ENCODE assay signal across 13 cellular contexts in genomic region chr10:11336703-11337102, GRCh38.
A peak's percentile ranks its signal among the peaks of the same experiment; 100 is the strongest.
DNase-seq lines count a peak whose midpoint lies in the region; ATAC-seq, FAIRE-seq and TF ChIP-seq lines count a peak whose summit lies in the region.
"Had no signal": no experiment of that assay in that cellular context is flagged by ENCODE, and none has a peak within 500 bp of the region (broad histone marks: within the 10 kb centered on the region; RNA-seq: fewer than 3 reads in every experiment).

No MANE protein-coding gene starts in this region.

- no peak overlapping the region for H2BK5ac ChIP-seq in H1 (ENCODE audit: low read depth, low read length)

- no peak overlapping the region for H3K18ac ChIP-seq in H1 (ENCODE audit: extremely low read depth, low read length)

- H3K23me2 ChIP-seq in H1 (ENCODE audit: low read depth, low read length) = no peaks in the 10 kb centered on the region

- no peak overlapping the region for H3K56ac ChIP-seq in H1 (replicated peaks; ENCODE audit: insufficient read length, low read depth, low read length)

- no peak overlapping the region for H4K5ac ChIP-seq in H1 (ENCODE audit: insufficient read length, low read depth, low read length)

- peak; percentile 70 for FAIRE-seq in H1 (lab: Jason Lieb, UNC)
- FAIRE-seq: RCC 7860 had no signal

- no peak for TF ChIP-seq POLR2A in H1 (IDR thresholded peaks at IDR 0.05; ENCODE audit: control extremely low read depth in 1 of 2, low read depth in 2 of 2, low read length in 2 of 2)

- H4K20me1 ChIP-seq in H1 (replicated peaks in 1 of 2; ENCODE audit: control insufficient read depth in 1 of 2, insufficient read depth in 2 of 2, low read length in 2 of 2) (no peaks in the 10 kb centered on the region), neural cell (ENCODE audit: insufficient read depth) (no peaks in the 10 kb centered on the region)

- TF ChIP-seq RAD21 in H1 (IDR thresholded peaks at IDR 0.05 in 1 of 2, conservative IDR thresholded peaks at IDR 0.05 in 1 of 2; ENCODE audit: low read depth in 2 of 2, low read length in 2 of 2) (no peak), neural cell (conservative IDR thresholded peaks at IDR 0.05) (no peak)

- H3K4me3 Mint-ChIP-seq in activated T-helper 1 cell treated with anti-CD3 and anti-CD28 coated beads, Interleukin-12 subunit alpha, Interleukin-12 subunit beta, Interleukin-2, Interleukin-4 antibody, amounts not matched to agents 30 ng/mL and 10 ng/mL and 1 ng/mL, durations not matched to agents 14 hours and 24 hours and 36 hours = no peak overlapping the region

- H3K4me1 Mint-ChIP-seq in activated T-helper 1 cell treated with anti-CD3 and anti-CD28 coated beads, Interleukin-12 subunit alpha, Interleukin-12 subunit beta, Interleukin-2, Interleukin-4 antibody, amounts not matched to agents 30 ng/mL and 10 ng/mL and 1 ng/mL, durations not matched to agents 14 hours and 24 hours and 36 hours (ENCODE audit: low read depth) = peaks cover 9% of the 10 kb centered on the region

- H2AK5ac ChIP-seq in H1 (ENCODE audit: low read depth, low read length) = no peak overlapping the region

- H3K36me3 ChIP-seq in H1 (ENCODE audit: control insufficient read depth in 2 of 4, insufficient read depth in 4 of 4, low read length in 3 of 4) (no peaks in the 10 kb centered on the region), neural cell (ENCODE audit: insufficient read depth, low read length) (peaks cover 3% of the 10 kb centered on the region)
- H3K36me3 ChIP-seq: thyroid gland had no signal

- no peaks in the 10 kb centered on the region for H3K9me2 ChIP-seq in neural cell (ENCODE audit: insufficient read depth, low read length)

- intact Hi-C loops in activated T-helper 1 cell treated with anti-CD3 and anti-CD28 coated beads, Interleukin-12 subunit alpha, Interleukin-12 subunit beta, Interleukin-2, Interleukin-4 antibody, amounts not matched to agents 30 ng/mL and 10 ng/mL and 1 ng/mL, durations not matched to agents 14 hours and 24 hours and 36 hours (cut with micrococcal nuclease) = no loop called here

- TF ChIP-seq CTCF in H1 (IDR thresholded peaks at IDR 0.05; ENCODE audit: control extremely low read depth in 1 of 3, insufficient read depth in 1 of 3, low read depth in 1 of 3, low read length in 3 of 3) = no peak
- peak; percentile 11 for TF ChIP-seq CTCF in neural cell (IDR thresholded peaks at IDR 0.05; ENCODE audit: poor library complexity, severe bottlenecking)
- TF ChIP-seq CTCF in GM20000 (IDR thresholded peaks at IDR 0.05; ENCODE audit: extremely low read depth, missing control alignments) = no peak

- TF ChIP-seq EP300 in H1 (IDR thresholded peaks at IDR 0.05; ENCODE audit: borderline replicate concordance in 1 of 2, low read depth in 2 of 2, low read length in 2 of 2) (no peak), neural cell (conservative IDR thresholded peaks at IDR 0.05; ENCODE audit: poor library complexity, severe bottlenecking) (peak; percentile 50)

- H3F3A ChIP-seq in neural cell (ENCODE audit: insufficient read depth, low read length, poor library complexity, severe bottlenecking) = no peaks in the 10 kb centered on the region

- H3K14ac ChIP-seq in H1 (ENCODE audit: insufficient read length) = no peak overlapping the region

- H3K27ac ChIP-seq in H1 (ENCODE audit: low read depth, low read length) = no peak overlapping the region
- H3K27ac ChIP-seq in neural cell (ENCODE audit: low read length) = peak overlapping the region; percentile 59
- H3K27ac ChIP-seq: thyroid gland had no signal

- WGBS in H1 (ENCODE audit: extremely low coverage in 1 of 2, insufficient coverage in 1 of 2, insufficient read length in 1 of 2, insufficient replicate concordance in 2 of 2, low coverage in 1 of 2, low lambda C conversion rate in 2 of 2, missing lambda C conversion rate in 1 of 2), 2 experiments = 74% methylated on average over 7 of the region's 7 CpGs; no CpG with 5 or more reads in 1 of the 2 experiments

- H3K27me3 ChIP-seq in H1 (replicated peaks in 1 of 4; ENCODE audit: control insufficient read depth in 3 of 4, extremely low read depth in 1 of 4, insufficient read depth in 3 of 4, low read length in 3 of 4) (no peaks in the 10 kb centered on the region), neural cell (ENCODE audit: insufficient read depth, low read depth, low read length) (no peaks in the 10 kb centered on the region)
- H3K27me3 ChIP-seq: thyroid gland had no signal

- DNase-seq in ELF-1 (ENCODE audit: low read depth, low spot score) (peak; percentile 24), NCI-H345 (lab: John Stamatoyannopoulos, UW) (peak; percentile 58), H1 (ENCODE audit: low read depth in 1 of 2, low spot score in 2 of 2) (peak in 1 of 2 experiments; percentile 44), GM20000 (ENCODE audit: low spot score) (no peak)
- DNase-seq in activated T-helper 1 cell treated with anti-CD3 and anti-CD28 coated beads, Interleukin-12 subunit alpha, Interleukin-12 subunit beta, Interleukin-2, Interleukin-4 antibody, amounts not matched to agents 30 ng/mL and 10 ng/mL and 1 ng/mL, durations not matched to agents 14 hours and 24 hours and 36 hours (ENCODE audit: low spot score) = no peak
- DNase-seq: activated CD4-positive, CD25-positive, alpha-beta regulatory T cell; NCI-H2029 treated with DMSO at 0.1 percent for 48 hours; stimulated activated CD4-positive, alpha-beta T cell treated with anti-CD3 and anti-CD28 coated beads, Interleukin-2, amount 100 ng/mL, for 48 hours; thyroid gland had no signal

- H2BK20ac ChIP-seq in H1 (ENCODE audit: low read length) = no peak overlapping the region

- no peaks in the 10 kb centered on the region for H3K9me3 Mint-ChIP-seq in activated T-helper 1 cell treated with anti-CD3 and anti-CD28 coated beads, Interleukin-12 subunit alpha, Interleukin-12 subunit beta, Interleukin-2, Interleukin-4 antibody, amounts not matched to agents 30 ng/mL and 10 ng/mL and 1 ng/mL, durations not matched to agents 14 hours and 24 hours and 36 hours

- no peak overlapping the region for H4K91ac ChIP-seq in H1 (replicated peaks; ENCODE audit: insufficient read length, low read length)

- H2BK15ac ChIP-seq in H1 (ENCODE audit: low read length) = no peak overlapping the region

- H3K36me3 Mint-ChIP-seq in activated T-helper 1 cell treated with anti-CD3 and anti-CD28 coated beads, Interleukin-12 subunit alpha, Interleukin-12 subunit beta, Interleukin-2, Interleukin-4 antibody, amounts not matched to agents 30 ng/mL and 10 ng/mL and 1 ng/mL, durations not matched to agents 14 hours and 24 hours and 36 hours (ENCODE audit: low read depth) = peaks cover 25% of the 10 kb centered on the region

- H3K4ac ChIP-seq in H1 (replicated peaks; ENCODE audit: insufficient read length, low read depth, low read length) = no peak overlapping the region

- no peak overlapping the region for H2AFZ ChIP-seq in H1 (ENCODE audit: low read length)
- no peak overlapping the region for H2AFZ ChIP-seq in neural cell (ENCODE audit: low read depth, low read length)

- POLR2A ChIA-PET in H1 (lab: Charles Lee; ENCODE audit: partially characterized antibody) = no interaction called here

- H3K9me3 ChIP-seq in H1 (ENCODE audit: insufficient read depth in 2 of 2, low read depth in 1 of 2, low read length in 1 of 2) = no peaks in the 10 kb centered on the region
- H3K9me3 ChIP-seq in neural cell (ENCODE audit: low read length) = no peaks in the 10 kb centered on the region
- H3K9me3 ChIP-seq: thyroid gland had no signal

- no peaks in the 10 kb centered on the region for H3K79me2 ChIP-seq in H1 (ENCODE audit: control insufficient read depth in 1 of 2, insufficient read depth in 2 of 2, low read length in 2 of 2)
- no peaks in the 10 kb centered on the region for H3K79me2 ChIP-seq in neural cell (replicated peaks; ENCODE audit: insufficient read depth, low read length)

- no peak overlapping the region for H3K23ac ChIP-seq in H1 (ENCODE audit: insufficient read length)

- no peaks in the 10 kb centered on the region for H3K27me3 Mint-ChIP-seq in activated T-helper 1 cell treated with anti-CD3 and anti-CD28 coated beads, Interleukin-12 subunit alpha, Interleukin-12 subunit beta, Interleukin-2, Interleukin-4 antibody, amounts not matched to agents 30 ng/mL and 10 ng/mL and 1 ng/mL, durations not matched to agents 14 hours and 24 hours and 36 hours (ENCODE audit: insufficient read depth)

- no peak overlapping the region for H3K27ac Mint-ChIP-seq in activated T-helper 1 cell treated with anti-CD3 and anti-CD28 coated beads, Interleukin-12 subunit alpha, Interleukin-12 subunit beta, Interleukin-2, Interleukin-4 antibody, amounts not matched to agents 30 ng/mL and 10 ng/mL and 1 ng/mL, durations not matched to agents 14 hours and 24 hours and 36 hours

- H4K8ac ChIP-seq in H1 (ENCODE audit: extremely low read depth, insufficient read depth, low read length) = no peak overlapping the region

- ATAC-seq in HG02938 (IDR thresholded peaks at IDR 0.05; ENCODE audit: unreplicated experiment) (no peak), HG03095 (IDR thresholded peaks at IDR 0.05; ENCODE audit: unreplicated experiment) (no peak)

- H3K79me1 ChIP-seq in H1 (ENCODE audit: low read depth, low read length) = no peaks in the 10 kb centered on the region

- H2BK12ac ChIP-seq in H1 (ENCODE audit: low read depth, low read length) = no peak overlapping the region

- H3K9ac ChIP-seq in H1 (replicated peaks in 1 of 4; ENCODE audit: extremely low read depth in 1 of 4, low read depth in 3 of 4, low read length in 3 of 4) (no peak overlapping the region; a peak in 1 of 7 replicates), neural cell (ENCODE audit: low read length) (peak overlapping the region; percentile 21)

- CTCF ChIA-PET in H1 (lab: Charles Lee; ENCODE audit: partially characterized antibody) = interaction anchor here (1.1 to 1.3 kb wide), 3 partner anchors 16 to 31 kb away, joined by 3 read pairs; no protein-coding TSS in a partner anchor

- no peak overlapping the region for H2BK120ac ChIP-seq in H1 (replicated peaks; ENCODE audit: low read depth, low read length)

- H3K4me1 ChIP-seq in H1 (replicated peaks in 1 of 4; ENCODE audit: control insufficient read depth in 3 of 4, insufficient read depth in 4 of 4, low read length in 3 of 4) = peaks cover 3 to 14% (median 6%) of the 10 kb centered on the region in 4 experiments

- H3K4me3 ChIP-seq in H1 (ENCODE audit: extremely low read depth in 1 of 4, insufficient read depth in 2 of 4, low read depth in 3 of 4, low read length in 4 of 4) = no peak overlapping the region
- H3K4me3 ChIP-seq in neural cell (ENCODE audit: low read length) = no peak overlapping the region
- H3K4me3 ChIP-seq: thyroid gland had no signal

- H3K4me2 ChIP-seq in H1 (ENCODE audit: insufficient read depth in 1 of 2, low read depth in 2 of 2, low read length in 2 of 2) (no peak overlapping the region), neural cell (ENCODE audit: low read length) (no peak overlapping the region)

TF ChIP-seq in H1, 55 proteins besides CTCF, POLR2A, EP300 and RAD21 (continues in another document):
- TF ChIP-seq GABPA (IDR thresholded peaks at IDR 0.05; ENCODE audit: borderline replicate concordance, insufficient read depth, low read length) (no peak), HDAC2 (IDR thresholded peaks at IDR 0.05; ENCODE audit: borderline replicate concordance in 1 of 2, low read depth in 2 of 2, low read length in 2 of 2) (no peak)

TF ChIP-seq in neural cell, 6 proteins besides CTCF, POLR2A, EP300 and RAD21 (continues in another document):
- no peak for TF ChIP-seq SMC3 (conservative IDR thresholded peaks at IDR 0.05; ENCODE audit: poor library complexity)
- TF ChIP-seq POLR2AphosphoS5 (IDR thresholded peaks at IDR 0.05) = no peak
- peak; percentile 32 for TF ChIP-seq TAF1 (IDR thresholded peaks at IDR 0.05; ENCODE audit: low read depth)

Comparison
In these comparisons a context has a peak if more than half of its experiments do, and no peak if none do; other contexts are left out.
1. DNase-seq: peak in ELF-1 (single experiment) and NCI-H345 (single experiment); none in GM20000 (single experiment) and activated T-helper 1 cell treated with anti-CD3 and anti-CD28 coated beads, Interleukin-12 subunit alpha, Interleukin-12 subunit beta, Interleukin-2, Interleukin-4 antibody, amounts not matched to agents 30 ng/mL and 10 ng/mL and 1 ng/mL, durations not matched to agents 14 hours and 24 hours and 36 hours (single experiment).